28 cellular contexts compared by ENCODE assay signal in genomic region chr2:222490100-222490499, GRCh38.
"Had no signal": no experiment of that assay in that cellular context is flagged by ENCODE, and none has a peak within 500 bp of the region (broad histone marks: within the 10 kb centered on the region; RNA-seq: fewer than 3 reads in every experiment).

No MANE protein-coding gene starts in this region.

- DNase-seq: activated CD4-positive, alpha-beta T cell treated with anti-CD3 and anti-CD28 coated beads for 1 hour; activated CD4-positive, alpha-beta T cell treated with anti-CD3 and anti-CD28 coated beads, Interleukin-2, amount 10 ng/mL, durations not matched to agents 7 days and 5 days; activated CD4-positive, alpha-beta T cell treated with anti-CD3 and anti-CD28 coated beads, Interleukin-2, amount 50 U/mL, for 48 hours; activated CD4-positive, CD25-positive, alpha-beta regulatory T cell; activated CD8-positive, alpha-beta memory T cell treated with anti-CD3 and anti-CD28 coated beads, Interleukin-2, amount 50 U/mL, for 4 hours; activated effector memory CD4-positive, alpha-beta T cell treated with Interleukin-2 at 50 U/mL for 16 hours; activated naive CD4-positive, alpha-beta T cell; activated naive CD4-positive, alpha-beta T cell treated with anti-CD3 and anti-CD28 coated beads, Interleukin-2, amount 50 U/mL, for 16 hours; activated naive CD8-positive, alpha-beta T cell treated with anti-CD3 and anti-CD28 coated beads, Interleukin-2, amount 10 ng/mL, durations not matched to agents 7 days and 5 days; activated T-cell treated with anti-CD3 and anti-CD28 coated beads for 4 hours; activated T-cell treated with anti-CD3 and anti-CD28 coated beads, Interleukin-2, amount 50 U/mL, for 4 hours; adrenal gland; brain microvascular endothelial cell; central memory CD4-positive, alpha-beta T cell; colonic mucosa; NCI-H1105; NCI-H1417 treated with DMSO at 0.1 percent for 48 hours; NCI-H187 treated with DMSO at 0.1 percent for 48 hours; NCI-H2081 treated with DMSO at 0.1 percent for 48 hours; NCI-H226; NCI-H446 treated with DMSO at 0.1 percent for 48 hours; NCI-H524 treated with DMSO at 0.1 percent for 48 hours; SHP77; SJCRH30; T1000; WERI-Rb-1 had no signal

- H3K36me3 ChIP-seq: adrenal gland, brain microvascular endothelial cell, colonic mucosa, SJCRH30, WERI-Rb-1 had no signal

- H3K36me3 Mint-ChIP-seq: activated naive CD8-positive, alpha-beta T cell treated with anti-CD3 and anti-CD28 coated beads, Interleukin-2, amount 10 ng/mL, durations not matched to agents 7 days and 5 days had no signal

- H3K4me3 ChIP-seq: adrenal gland, colonic mucosa, SJCRH30, SK-N-MC had no signal

- H3K27ac ChIP-seq: adrenal gland, brain microvascular endothelial cell, colonic mucosa, SJCRH30, SK-N-MC, WERI-Rb-1 had no signal

- H3K27me3 Mint-ChIP-seq: activated CD4-positive, alpha-beta T cell treated with anti-CD3 and anti-CD28 coated beads, Interleukin-2, amount 10 ng/mL, durations not matched to agents 7 days and 5 days; activated naive CD8-positive, alpha-beta T cell treated with anti-CD3 and anti-CD28 coated beads, Interleukin-2, amount 10 ng/mL, durations not matched to agents 7 days and 5 days had no signal

- H3K27me3 ChIP-seq: adrenal gland, brain microvascular endothelial cell, colonic mucosa, SJCRH30 had no signal

- H3K9me3 ChIP-seq: adrenal gland, colonic mucosa had no signal

- H3K4me3 Mint-ChIP-seq: activated CD4-positive, alpha-beta T cell treated with anti-CD3 and anti-CD28 coated beads, Interleukin-2, amount 10 ng/mL, durations not matched to agents 7 days and 5 days; activated naive CD8-positive, alpha-beta T cell treated with anti-CD3 and anti-CD28 coated beads, Interleukin-2, amount 10 ng/mL, durations not matched to agents 7 days and 5 days; activated T-cell treated with anti-CD3 and anti-CD28 coated beads, Interleukin-2, amount 50 U/mL, for 4 hours had no signal

- ATAC-seq: activated T-cell treated with anti-CD3 and anti-CD28 coated beads, Interleukin-2, amount 50 U/mL, for 4 hours; Panc1 had no signal

- H3K4me1 ChIP-seq: colonic mucosa, SJCRH30 had no signal

- H3K9me3 Mint-ChIP-seq: activated CD4-positive, alpha-beta T cell treated with anti-CD3 and anti-CD28 coated beads, Interleukin-2, amount 10 ng/mL, durations not matched to agents 7 days and 5 days had no signal

- H3K4me1 Mint-ChIP-seq: activated CD4-positive, alpha-beta T cell treated with anti-CD3 and anti-CD28 coated beads, Interleukin-2, amount 10 ng/mL, durations not matched to agents 7 days and 5 days; activated naive CD8-positive, alpha-beta T cell treated with anti-CD3 and anti-CD28 coated beads, Interleukin-2, amount 10 ng/mL, durations not matched to agents 7 days and 5 days had no signal

- H3K27ac Mint-ChIP-seq: activated CD4-positive, alpha-beta T cell treated with anti-CD3 and anti-CD28 coated beads, Interleukin-2, amount 10 ng/mL, durations not matched to agents 7 days and 5 days; activated naive CD8-positive, alpha-beta T cell treated with anti-CD3 and anti-CD28 coated beads, Interleukin-2, amount 10 ng/mL, durations not matched to agents 7 days and 5 days had no signal
